Comparison of ENCODE assay signal across 1 cellular context in genomic region chrX:2373615-2374014, GRCh38.
TF ChIP-seq lines count a peak whose summit lies in the region.

No MANE protein-coding gene starts in this region.

TF ChIP-seq in WTC11, 78 proteins besides CTCF, POLR2A, EP300 and RAD21 (continued from another document):
- TF ChIP-seq CDX4 (CRISPR knock-in tag; IDR thresholded peaks at IDR 0.05; ENCODE audit: borderline replicate concordance) (no peak), ATF6 (CRISPR knock-in tag; IDR thresholded peaks at IDR 0.05) (no peak), E2F1 (CRISPR knock-in tag; IDR thresholded peaks at IDR 0.05) (no peak)
